13 cellular contexts compared by ENCODE assay signal in genomic region chr1:58397187-58397820, GRCh38.
DNase-seq lines count a peak whose midpoint lies in the region; ATAC-seq and TF ChIP-seq lines count a peak whose summit lies in the region.
"Had no signal": no experiment of that assay in that cellular context is flagged by ENCODE, and none has a peak within 500 bp of the region (broad histone marks: within the 10 kb centered on the region; RNA-seq: fewer than 3 reads in every experiment).

No MANE protein-coding gene starts in this region.

- H3K36me3 ChIP-seq in BJ (ENCODE audit: control insufficient read depth, insufficient read depth, low read length) (no peaks in the 10 kb centered on the region), IMR-90 (ENCODE audit: control insufficient read depth, insufficient read depth, low read length) (no peaks in the 10 kb centered on the region), brain microvascular endothelial cell (replicated peaks) (no peaks in the 10 kb centered on the region)
- H3K36me3 ChIP-seq: prostate gland had no signal

- H2BK20ac ChIP-seq in IMR-90 (ENCODE audit: low read depth, low read length), result peak overlapping the region; percentile 88

- H4K91ac ChIP-seq in IMR-90 (ENCODE audit: insufficient read depth, low read depth, low read length), result peak overlapping the region; percentile 45; the same call in 1 of the 2 replicates

- peaks cover 5% of the 10 kb centered on the region for H3K27me3 Mint-ChIP-seq in activated T-cell treated with anti-CD3 and anti-CD28 coated beads, Interleukin-2, amount 50 U/mL, for 72 hours (ENCODE audit: low read depth)

- in situ Hi-C loops in IMR-90 (cut with MboI; ENCODE audit: low sequenced_read_pairs), result no loop called here
- in situ Hi-C loops in brain microvascular endothelial cell (cut with HindIII; ENCODE audit: low pct_ligation_motif_present, low sequenced_read_pairs), result no loop called here

- no peak overlapping the region for H3K27ac ChIP-seq in IMR-90 (ENCODE audit: insufficient read depth, low read length)
- no peak overlapping the region for H3K27ac ChIP-seq in brain microvascular endothelial cell
- H3K27ac ChIP-seq: prostate gland had no signal

- peak; percentile 51 for DNase-seq in BJ (ENCODE audit: low read depth)
- DNase-seq in IMR-90, result peak; percentile 80
- DNase-seq in brain microvascular endothelial cell, result peak; percentile 75
- DNase-seq in left kidney (ENCODE audit: low read depth, low spot score), result peak; percentile 32
- DNase-seq in activated CD4-positive, alpha-beta T cell treated with anti-CD3 and anti-CD28 coated beads, Interleukin-2, amount 50 U/mL, for 4 hours, result no peak
- no peak for DNase-seq in DMS79 treated with DMSO at 0.1 percent for 48 hours (lab: John Stamatoyannopoulos, UW)
- no peak for DNase-seq in stimulated activated CD4-positive, alpha-beta T cell treated with anti-CD3 and anti-CD28 coated beads, Interleukin-15, amount 100 ng/mL, for 24 hours
- no peak for DNase-seq in activated T-cell treated with anti-CD3 and anti-CD28 coated beads, Interleukin-2, amount 50 U/mL, for 72 hours
- DNase-seq: activated CD4-positive, alpha-beta T cell treated with anti-CD3 and anti-CD28 coated beads for 4 hours; hypothalamus; midbrain; NCI-H1436 had no signal

- H3K4me3 ChIP-seq in BJ (ENCODE audit: low read depth, low read length) (no peak overlapping the region), IMR-90 (ENCODE audit: insufficient read depth, low read depth, low read length) (no peak overlapping the region), brain microvascular endothelial cell (ENCODE audit: low read depth, low read length) (no peak overlapping the region)
- H3K4me3 ChIP-seq: prostate gland had no signal

- H3K27me3 ChIP-seq in BJ (ENCODE audit: control insufficient read depth, insufficient read depth, low read length) (no peaks in the 10 kb centered on the region), IMR-90 (ENCODE audit: control insufficient read depth, insufficient read depth, low read length) (no peaks in the 10 kb centered on the region), brain microvascular endothelial cell (replicated peaks) (no peaks in the 10 kb centered on the region)

- H3K9me3 Mint-ChIP-seq in activated T-cell treated with anti-CD3 and anti-CD28 coated beads, Interleukin-2, amount 50 U/mL, for 72 hours, result no peaks in the 10 kb centered on the region

- H2AK9ac ChIP-seq in IMR-90 (replicated peaks; ENCODE audit: low read depth, low read length, poor library complexity), result no peak overlapping the region

- intact Hi-C loops in IMR-90 (cut with micrococcal nuclease), result no loop called here

- no peak overlapping the region for H3K4me2 ChIP-seq in IMR-90 (ENCODE audit: low read depth, low read length)

- H4K5ac ChIP-seq in IMR-90 (ENCODE audit: low read depth, low read length), result no peak overlapping the region

- no peaks in the 10 kb centered on the region for H3K79me1 ChIP-seq in IMR-90 (ENCODE audit: low read depth in 1 of 2, low read length in 2 of 2)

- peak overlapping the region; percentile 53 for H2AK5ac ChIP-seq in IMR-90 (ENCODE audit: low read depth, low read length)

- peak overlapping the region; percentile 38 for H2BK5ac ChIP-seq in IMR-90 (ENCODE audit: low read depth, low read length, poor library complexity, severe bottlenecking)

- H3K9ac ChIP-seq in IMR-90 (ENCODE audit: low read depth, low read length), result no peak overlapping the region

- 83% methylated on average over 2 of the region's 9 CpGs; no CpG with 5 or more reads in 1 of the 2 experiments for WGBS in IMR-90 (ENCODE audit: extremely low coverage in 2 of 2, insufficient read length in 1 of 2), 2 experiments

- peaks cover 10% of the 10 kb centered on the region for H3K9me1 ChIP-seq in IMR-90 (ENCODE audit: insufficient read depth, low read length)

- no peaks in the 10 kb centered on the region for H3K9me3 ChIP-seq in IMR-90 (ENCODE audit: control insufficient read depth, insufficient read depth, low read length)
- H3K9me3 ChIP-seq: prostate gland had no signal

- dilution Hi-C loops in IMR-90 (cut with HindIII; ENCODE audit: low sequenced_read_pairs, unreplicated experiment), result no loop called here

- no peak overlapping the region for H3K27ac Mint-ChIP-seq in activated T-cell treated with anti-CD3 and anti-CD28 coated beads, Interleukin-2, amount 50 U/mL, for 72 hours

- no peaks in the 10 kb centered on the region for H3K36me3 Mint-ChIP-seq in activated T-cell treated with anti-CD3 and anti-CD28 coated beads, Interleukin-2, amount 50 U/mL, for 72 hours (ENCODE audit: insufficient read depth in 2 of 2)

- H3K23ac ChIP-seq in IMR-90 (ENCODE audit: low read depth, low read length), result 0 out of 2 replicates have a peak overlapping the region, but pooled peaks have one; percentile 5

- no peak overlapping the region for H3K56ac ChIP-seq in IMR-90 (ENCODE audit: extremely low read depth, insufficient read depth, low read length)

- CTCF ChIA-PET in BJ (lab: Yijun Ruan, JAX) (no interaction called here), IMR-90 (lab: Yijun Ruan, JAX) (no interaction called here)

- peaks cover 13% of the 10 kb centered on the region for H3K4me1 ChIP-seq in IMR-90 (ENCODE audit: control insufficient read depth, insufficient read depth, low read length)
- H3K4me1 ChIP-seq: prostate gland had no signal

- peak; percentile 70 for ATAC-seq in IMR-90 (ENCODE audit: low read depth)
- ATAC-seq in activated T-cell treated with anti-CD3 and anti-CD28 coated beads, Interleukin-2, amount 50 U/mL, for 72 hours (replicated peaks in 1 of 2), result no peak

- peak overlapping the region; percentile 85 for H2BK120ac ChIP-seq in IMR-90 (ENCODE audit: low read depth, low read length)

- H3K4me3 Mint-ChIP-seq in activated T-cell treated with anti-CD3 and anti-CD28 coated beads, Interleukin-2, amount 50 U/mL, for 72 hours, result no peak overlapping the region

- no peak overlapping the region; the same call in 1 of the 2 replicates for H3K18ac ChIP-seq in IMR-90 (ENCODE audit: low read depth, low read length)

- no TSS peak for BruUV-seq in IMR-90 (replicated peaks; lab: Mats Ljungman, UMichigan)

- peak overlapping the region; percentile 88; the same call in 2 of the 3 replicates for H2BK15ac ChIP-seq in IMR-90 (ENCODE audit: low read depth, low read length)

- peak overlapping the region in 1 of 2 experiments; percentile 28; a peak in 1 of 4 replicates for H4K8ac ChIP-seq in IMR-90 (ENCODE audit: low read depth in 2 of 2, low read length in 2 of 2)

- H3K4ac ChIP-seq in IMR-90 (ENCODE audit: low read depth, low read length), result peak overlapping the region; percentile 71

- TF ChIP-seq RAD21 in IMR-90 (IDR thresholded peaks at IDR 0.05; ENCODE audit: low read length), result no peak

- no peak for TF ChIP-seq CTCF in BJ (IDR thresholded peaks at IDR 0.05; ENCODE audit: insufficient read depth, low read depth, low read length)
- no peak for TF ChIP-seq CTCF in IMR-90 (conservative IDR thresholded peaks at IDR 0.05; ENCODE audit: low read depth, low read length)
- TF ChIP-seq CTCF in brain microvascular endothelial cell (IDR thresholded peaks at IDR 0.05; ENCODE audit: low read depth, low read length, missing control alignments), result no peak

- H3K14ac ChIP-seq in IMR-90 (replicated peaks; ENCODE audit: low read depth, low read length), result peak overlapping the region; percentile 43; the same call in 1 of the 2 replicates

- peak overlapping the region; percentile 61 for H2AFZ ChIP-seq in IMR-90 (replicated peaks; ENCODE audit: low read length, poor library complexity)

- H3K4me1 Mint-ChIP-seq in activated T-cell treated with anti-CD3 and anti-CD28 coated beads, Interleukin-2, amount 50 U/mL, for 72 hours (ENCODE audit: low read depth), result no peaks in the 10 kb centered on the region

- H4K20me1 ChIP-seq in IMR-90 (ENCODE audit: insufficient read depth, low read length), result no peaks in the 10 kb centered on the region

- POLR2A ChIA-PET in BJ (lab: Charles Lee) (interaction anchor here (0.6 kb wide), 1 partner anchor 918 kb away, joined by 3 read pairs; no protein-coding TSS in a partner anchor), IMR-90 (lab: Charles Lee; ENCODE audit: unreplicated experiment) (no interaction called here)

- TF ChIP-seq POLR2A in IMR-90 (IDR thresholded peaks at IDR 0.05; ENCODE audit: low read depth, low read length), result no peak

TF ChIP-seq in IMR-90, 13 proteins besides CTCF, POLR2A, EP300 and RAD21:
- TF ChIP-seq BHLHE40 (IDR thresholded peaks at IDR 0.05; ENCODE audit: low read depth, low read length) (peak; percentile 5; the same call in 1 of the 2 replicates), CEBPB (IDR thresholded peaks at IDR 0.05; ENCODE audit: low read depth, low read length) (no peak)

Comparison
In these comparisons a context has a peak if more than half of its experiments do, and no peak if none do; other contexts are left out.
1. DNase-seq: peak in BJ (single experiment), IMR-90 (single experiment), brain microvascular endothelial cell (single experiment) and left kidney (single experiment); none in activated CD4-positive, alpha-beta T cell treated with anti-CD3 and anti-CD28 coated beads, Interleukin-2, amount 50 U/mL, for 4 hours (0 of 2), DMS79 treated with DMSO at 0.1 percent for 48 hours (single experiment), stimulated activated CD4-positive, alpha-beta T cell treated with anti-CD3 and anti-CD28 coated beads, Interleukin-15, amount 100 ng/mL, for 24 hours (single experiment) and activated T-cell treated with anti-CD3 and anti-CD28 coated beads, Interleukin-2, amount 50 U/mL, for 72 hours (0 of 2).